ENCODE assay signal across 28 cellular contexts in genomic region chr13:31964168-31964567, GRCh38.
"Had no signal": no experiment of that assay in that cellular context is flagged by ENCODE, and none has a peak within 500 bp of the region (broad histone marks: within the 10 kb centered on the region; RNA-seq: fewer than 3 reads in every experiment).

No MANE protein-coding gene starts in this region.

- H3K4me1 ChIP-seq: prostate gland, uterus had no signal

- H3K27me3 ChIP-seq: left lung, pancreas, tibial nerve, uterus had no signal

- ATAC-seq: left colon; left lung; lower lobe of right lung; mucosa of descending colon; naive thymus-derived CD4-positive, alpha-beta T cell; natural killer cell treated with Interleukin-12 subunit alpha and Interleukin-12 subunit beta and Interleukin-15 and Interleukin-18, amount 100 ng/mL, for 72 hours; pancreas; right cardiac atrium; sciatic nerve; stimulated activated memory B cell treated with anti-CD40 and anti-IgM and Interleukin-4, amounts not matched to agents 10 μg/mL and 1 μg/mL and 100 μg/mL, for 72 hours; stimulated activated naive CD8-positive, alpha-beta T cell treated with anti-CD3 and anti-CD28 coated beads, Interleukin-15, amount 100 ng/mL, for 72 hours had no signal

- FAIRE-seq: kidney had no signal

- H3K4me3 ChIP-seq: left lung, lower lobe of right lung, mucosa of descending colon, pancreas, prostate gland, skin epidermis, tibial nerve, uterus had no signal

- H3K9me3 ChIP-seq: left lung, lower lobe of right lung, mucosa of descending colon, pancreas, prostate gland, tibial nerve, uterus had no signal

- DNase-seq: hippocampal formation; kidney; left colon; left lung; lower lobe of right lung; mammary epithelial cell; midbrain; mucosa of descending colon; naive thymus-derived CD4-positive, alpha-beta T cell; pancreas; posterior cingulate gyrus; retina; right cardiac atrium; stimulated activated CD4-positive, alpha-beta T cell treated with anti-CD3 and anti-CD28 coated beads, Interleukin-12 subunit alpha, Interleukin-12 subunit beta, amount 100 ng/mL, for 4 hours; stimulated activated CD4-positive, alpha-beta T cell treated with anti-CD3 and anti-CD28 coated beads, Interleukin-15, amount 100 ng/mL, for 24 hours; stimulated activated CD4-positive, alpha-beta T cell treated with anti-CD3 and anti-CD28 coated beads, Interleukin-2, amount 100 ng/mL, for 24 hours; stimulated activated CD4-positive, alpha-beta T cell treated with anti-CD3 and anti-CD28 coated beads, Interleukin-4, amount 100 ng/mL, for 4 hours; stimulated activated CD8-positive, alpha-beta memory T cell treated with anti-CD3 and anti-CD28 coated beads, Interleukin-4, amount 100 ng/mL, for 48 hours; stimulated activated naive CD4-positive, alpha-beta T cell treated with Interleukin-2 at 50 U/mL for 16 hours; stimulated activated naive CD8-positive, alpha-beta T cell treated with anti-CD3 and anti-CD28 coated beads, Interleukin-15, amount 100 ng/mL, for 72 hours; substantia nigra; uterus had no signal

- H3K36me3 ChIP-seq: left lung, lower lobe of right lung, pancreas, prostate gland, tibial nerve, uterus had no signal

- H3K27ac ChIP-seq: left lung, lower lobe of right lung, prostate gland, tibial nerve, uterus had no signal
